In the genomic region with DNA sequence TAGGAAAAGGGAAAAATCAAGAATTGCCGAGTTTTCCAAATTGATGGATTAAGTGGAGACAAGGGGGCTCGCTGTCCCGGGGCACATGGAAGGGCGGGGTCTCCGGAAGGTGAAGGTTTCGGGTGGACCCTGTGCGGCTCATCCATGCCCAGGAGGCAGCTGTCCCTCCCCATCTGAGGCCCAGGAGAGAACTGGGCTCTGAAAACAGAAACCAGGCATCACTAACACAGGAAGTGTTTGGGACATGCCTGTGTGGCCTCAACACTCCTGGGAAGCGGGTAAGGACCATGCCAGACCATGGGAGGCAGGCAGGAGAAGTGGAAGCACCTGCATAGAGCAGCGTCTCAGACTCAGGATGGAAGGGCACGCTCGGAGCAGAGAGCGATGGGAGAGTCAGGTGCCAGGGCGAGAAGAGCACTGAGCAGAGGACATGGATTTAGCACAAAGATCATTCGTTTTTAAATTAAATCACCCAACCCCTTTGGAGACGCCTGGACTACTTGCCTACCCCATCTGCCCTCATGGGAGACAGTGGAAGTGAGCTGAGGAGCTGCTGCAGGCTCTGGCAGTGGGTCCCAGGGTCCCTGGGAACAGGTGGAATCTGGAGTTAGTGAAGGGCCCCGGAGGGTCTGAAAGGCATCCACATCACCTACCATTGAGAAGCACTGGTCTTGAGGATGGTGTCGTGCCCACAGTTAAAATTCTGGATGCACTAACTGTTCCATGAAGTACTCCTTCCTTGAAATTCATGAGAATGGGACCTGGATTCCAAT, we compare ENCODE assay signal across 25 cellular contexts.
"Had no signal": no experiment of that assay in that cellular context is flagged by ENCODE, and none has a peak within 500 bp of the region (broad histone marks: within the 10 kb centered on the region; RNA-seq: fewer than 3 reads in every experiment).

No MANE protein-coding gene starts in this region.

- H3K4me3 Mint-ChIP-seq: activated naive CD8-positive, alpha-beta T cell treated with anti-CD3 and anti-CD28 coated beads, Interleukin-2, amount 10 ng/mL, durations not matched to agents 7 days and 5 days; T-helper 1 cell treated with Interleukin-12 subunit alpha and Interleukin-12 subunit beta and Interleukin-4 antibody, amounts not matched to agents 30 μg/mL and 1 μg/mL, for 36 hours had no signal

- H3K4me1 Mint-ChIP-seq: activated naive CD8-positive, alpha-beta T cell treated with anti-CD3 and anti-CD28 coated beads, Interleukin-2, amount 10 ng/mL, durations not matched to agents 7 days and 5 days had no signal

- H3K27me3 Mint-ChIP-seq: activated naive CD8-positive, alpha-beta T cell treated with anti-CD3 and anti-CD28 coated beads, Interleukin-2, amount 10 ng/mL, durations not matched to agents 7 days and 5 days had no signal

- H3K9ac ChIP-seq: KMS-11 had no signal

- H3K36me3 ChIP-seq: adrenal gland, SJSA1 had no signal

- H3K27me3 ChIP-seq: adrenal gland had no signal

- H3K27ac Mint-ChIP-seq: activated naive CD8-positive, alpha-beta T cell treated with anti-CD3 and anti-CD28 coated beads, Interleukin-2, amount 10 ng/mL, durations not matched to agents 7 days and 5 days; T-helper 1 cell treated with Interleukin-12 subunit alpha and Interleukin-12 subunit beta and Interleukin-4 antibody, amounts not matched to agents 30 μg/mL and 1 μg/mL, for 36 hours had no signal

- H3K9me3 ChIP-seq: adrenal gland, SJSA1 had no signal

- H3K27ac ChIP-seq: adrenal gland, KMS-11, RWPE1, SJSA1 had no signal

- H3K4me3 ChIP-seq: adrenal gland, SJSA1 had no signal

- H3K36me3 Mint-ChIP-seq: activated naive CD8-positive, alpha-beta T cell treated with anti-CD3 and anti-CD28 coated beads, Interleukin-2, amount 10 ng/mL, durations not matched to agents 7 days and 5 days had no signal

- H3K4me1 ChIP-seq: adrenal gland, SJSA1 had no signal

- ATAC-seq: activated CD4-positive, CD25-positive, alpha-beta regulatory T cell treated with anti-CD3 and anti-CD28 coated beads, Interleukin-2, amount 50 U/mL, for 24 hours; Panc1; SK-N-SH treated with all-trans-retinoic acid at 6 μM for 48 hours had no signal

- DNase-seq: activated CD4-positive, alpha-beta T cell treated with anti-CD3 and anti-CD28 coated beads for 4 hours; activated naive CD4-positive, alpha-beta T cell treated with anti-CD3 and anti-CD28 coated beads, Interleukin-2, amount 50 U/mL, for 16 hours; activated naive CD8-positive, alpha-beta T cell treated with anti-CD3 and anti-CD28 coated beads, Interleukin-2, amount 10 ng/mL, durations not matched to agents 7 days and 5 days; activated T-cell treated with anti-CD3 and anti-CD28 coated beads, Interleukin-2, amount 50 U/mL, for 1 hour; anterior cingulate cortex; MV-4-11; NCI-H1092 treated with DMSO at 0.1 percent for 48 hours; NCI-H1417 treated with DMSO at 0.1 percent for 48 hours; NCI-H1694 treated with DMSO at 0.1 percent for 48 hours; NCI-H2029 treated with DMSO at 0.1 percent for 48 hours; NCI-H345; NCI-H510A; NCI-H526 treated with DMSO at 0.1 percent for 48 hours; NCI-H82; NK-92 treated with Interleukin-12 subunit alpha and Interleukin-12 subunit beta, amount 100 ng/mL, for 24 hours; OCI-M1; Right ventricle myocardium superior had no signal
